7 cellular contexts compared by ENCODE assay signal in the genomic region with DNA sequence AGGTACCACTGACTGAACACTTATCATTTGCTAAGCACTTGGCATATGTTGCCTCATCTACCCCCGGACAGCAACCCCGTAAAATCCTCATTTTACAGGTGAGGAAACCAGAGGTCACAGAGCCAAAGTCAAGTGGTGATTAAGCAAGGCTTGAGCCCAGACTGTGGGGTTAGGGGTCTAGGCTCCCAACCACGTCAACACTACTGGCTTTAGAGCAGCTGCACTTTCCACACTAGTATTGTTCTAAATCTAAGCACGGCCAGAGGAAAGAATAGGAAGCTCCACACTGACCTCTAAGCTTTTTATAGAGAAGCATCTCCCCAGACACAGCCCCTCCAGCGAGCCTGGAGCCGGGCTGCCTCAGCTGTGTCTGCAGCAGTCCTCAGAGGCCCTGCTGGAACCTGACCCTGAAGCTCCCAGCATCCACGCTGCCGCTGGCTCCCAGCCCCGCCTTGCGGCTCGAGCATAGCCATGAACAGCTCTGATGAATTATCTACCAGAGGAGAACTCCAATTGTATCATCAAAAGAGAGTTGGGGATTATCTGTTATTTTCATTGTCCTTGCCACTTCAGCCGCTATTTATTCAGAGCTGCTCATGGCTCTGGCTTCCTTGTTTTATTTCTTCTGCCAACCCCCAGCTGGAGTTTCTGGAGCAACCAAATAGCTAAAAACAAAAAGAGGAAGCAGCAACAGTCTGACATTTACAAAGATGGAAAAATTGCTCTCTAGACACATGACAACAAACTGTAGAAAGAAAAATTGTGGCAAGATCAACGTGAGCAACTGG.
DNase-seq lines count a peak whose midpoint lies in the region; ATAC-seq and TF ChIP-seq lines count a peak whose summit lies in the region.

No MANE protein-coding gene starts in this region.

- DNase-seq in Kasumi-1 (lab: John Stamatoyannopoulos, UW) (peak; percentile 91 to 92), SKM-1 (lab: John Stamatoyannopoulos, UW; ENCODE audit: unreplicated experiment) (peak; percentile 80), Right ventricle myocardium superior (peak; percentile 91), psoas muscle (peak; percentile 86 to 93)
- DNase-seq in central memory CD4-positive, alpha-beta T cell, result no peak

- intact Hi-C loops in Right ventricle myocardium superior (cut with DNase I) (loop anchor here (5.0 kb wide), 1 partner anchor 45 kb away; no protein-coding TSS in a partner anchor), psoas muscle (cut with DNase I) (loop anchor here (5.0 kb wide), 2 partner anchors 60 to 65 kb away; a partner anchor contains a TSS)

- no peak for TF ChIP-seq CTCF in psoas muscle (IDR thresholded peaks at IDR 0.05)

- peaks cover 33% of the 10 kb centered on the region for H3K4me1 ChIP-seq in psoas muscle

- H3K9me3 ChIP-seq in psoas muscle, result no peaks in the 10 kb centered on the region

- no peaks in the 10 kb centered on the region for H3K27me3 ChIP-seq in psoas muscle (ENCODE audit: insufficient read depth in 3 of 3, low read length in 2 of 3)

- H3K27ac ChIP-seq in psoas muscle, result peak overlapping the region; percentile 82

- H3K36me3 ChIP-seq in psoas muscle (ENCODE audit: insufficient read depth in 1 of 2, low read depth in 1 of 2), result no peaks in the 10 kb centered on the region

- ATAC-seq in Right ventricle myocardium superior (ENCODE audit: poor library complexity) (peak; percentile 94), psoas muscle (peak; percentile 90 to 96 (median 91)), HG02798 (IDR thresholded peaks at IDR 0.05; ENCODE audit: poor library complexity, unreplicated experiment) (no peak), GM18867 (IDR thresholded peaks at IDR 0.05; ENCODE audit: unreplicated experiment) (no peak)

- peak overlapping the region; percentile 35 for H3K4me3 ChIP-seq in psoas muscle

- 2 to 8% (median 4%) methylated on average over 13 of the region's 13 CpGs for WGBS in psoas muscle, 3 donors

Comparison
In these comparisons a context has a peak if more than half of its experiments do, and no peak if none do; other contexts are left out.
1. ATAC-seq: peak in Right ventricle myocardium superior (single experiment) and psoas muscle (4 of 4); none in HG02798 (single experiment) and GM18867 (single experiment).